In the genomic region with DNA sequence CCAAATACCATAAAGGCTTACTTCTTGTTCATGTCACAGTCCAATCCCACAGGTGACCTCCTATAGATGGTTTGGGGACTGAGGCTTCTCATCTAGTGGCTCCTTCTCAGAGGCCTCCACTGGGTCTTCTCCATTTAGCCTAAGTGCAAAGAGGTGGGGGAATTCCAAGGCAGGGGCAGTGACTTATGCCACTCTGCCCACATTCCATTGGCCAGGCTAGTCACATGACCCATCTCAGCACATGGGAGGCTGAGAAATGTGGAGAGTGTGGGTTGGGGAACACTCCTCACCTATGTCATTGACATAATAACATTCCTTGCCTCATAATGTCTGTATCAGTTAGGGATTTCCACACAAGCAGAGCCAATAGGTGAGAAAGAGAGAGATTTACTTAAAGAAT, we compare ENCODE assay signal across 19 cellular contexts.
"Had no signal": no experiment of that assay in that cellular context is flagged by ENCODE, and none has a peak within 500 bp of the region (broad histone marks: within the 10 kb centered on the region; RNA-seq: fewer than 3 reads in every experiment).

No MANE protein-coding gene starts in this region.

- FAIRE-seq: astrocyte, keratinocyte had no signal

- H3K27me3 ChIP-seq: foreskin keratinocyte, thyroid gland, upper lobe of right lung had no signal

- H3K36me3 ChIP-seq: lower lobe of right lung, thyroid gland, upper lobe of right lung had no signal

- H3K9ac ChIP-seq: parathyroid adenoma had no signal

- H3K27ac ChIP-seq: foreskin keratinocyte, lower lobe of right lung, parathyroid adenoma, thyroid gland, upper lobe of right lung had no signal

- H2AFZ ChIP-seq: parathyroid adenoma had no signal

- ATAC-seq: foreskin keratinocyte, left lobe of liver, lower lobe of right lung, mucosa of descending colon, right cardiac atrium, upper lobe of right lung had no signal

- H3K36me3 Mint-ChIP-seq: activated naive CD4-positive, alpha-beta T cell treated with anti-CD3 and anti-CD28 coated beads, Interleukin-2, amount 50 U/mL, for 72 hours had no signal

- H3K4me3 ChIP-seq: lower lobe of right lung, mucosa of descending colon, thyroid gland, upper lobe of right lung had no signal

- H3K9me3 ChIP-seq: lower lobe of right lung, mucosa of descending colon, thyroid gland, upper lobe of right lung had no signal

- H3K27ac Mint-ChIP-seq: activated naive CD4-positive, alpha-beta T cell treated with anti-CD3 and anti-CD28 coated beads, Interleukin-2, amount 50 U/mL, for 72 hours had no signal

- H3K79me2 ChIP-seq: parathyroid adenoma had no signal

- DNase-seq: activated CD4-positive, alpha-beta T cell treated with anti-CD3 and anti-CD28 coated beads, Interleukin-2, amount 50 U/mL, for 1 hour; activated gamma-delta T cell; central memory CD4-positive, alpha-beta T cell; effector memory CD4-positive, alpha-beta T cell; foreskin keratinocyte; lower lobe of right lung; mesendoderm; mucosa of descending colon; nucleus accumbens; right cardiac atrium; stimulated activated naive CD4-positive, alpha-beta T cell treated with Interleukin-2 at 50 U/mL for 16 hours; substantia nigra; thyroid gland; upper lobe of right lung had no signal

- H3K4me1 ChIP-seq: foreskin keratinocyte, lower lobe of right lung, parathyroid adenoma, thyroid gland, upper lobe of right lung had no signal
